Comparison of ENCODE assay signal across 27 cellular contexts in genomic region chr5:167919268-167919560, GRCh38.
"Had no signal": no experiment of that assay in that cellular context is flagged by ENCODE, and none has a peak within 500 bp of the region (broad histone marks: within the 10 kb centered on the region; RNA-seq: fewer than 3 reads in every experiment).

No MANE protein-coding gene starts in this region.

- H3K27me3 ChIP-seq: ascending aorta, brain microvascular endothelial cell, SJCRH30 had no signal

- H3K27ac Mint-ChIP-seq: activated CD8-positive, alpha-beta memory T cell treated with anti-CD3 and anti-CD28 coated beads, Interleukin-2, amount 10 ng/mL, durations not matched to agents 7 days and 5 days; activated naive CD4-positive, alpha-beta T cell treated with anti-CD3 and anti-CD28 coated beads, Interleukin-2, amount 50 U/mL, for 24 hours; activated T-cell treated with anti-CD3 and anti-CD28 coated beads, Interleukin-2, amount 50 U/mL, for 24 hours; activated T-helper 1 cell treated with anti-CD3 and anti-CD28 coated beads, Interleukin-12 subunit alpha, Interleukin-12 subunit beta, Interleukin-2, Interleukin-4 antibody, amounts not matched to agents 30 ng/mL and 10 ng/mL and 1 ng/mL, durations not matched to agents 14 hours and 24 hours and 36 hours; IgD-negative memory B cell; T-helper 17 cell; WTC11 had no signal

- H3K4me3 Mint-ChIP-seq: activated CD8-positive, alpha-beta memory T cell treated with anti-CD3 and anti-CD28 coated beads, Interleukin-2, amount 10 ng/mL, durations not matched to agents 7 days and 5 days; activated naive CD4-positive, alpha-beta T cell treated with anti-CD3 and anti-CD28 coated beads, Interleukin-2, amount 50 U/mL, for 24 hours; activated T-cell treated with anti-CD3 and anti-CD28 coated beads, Interleukin-2, amount 50 U/mL, for 24 hours; activated T-helper 1 cell treated with anti-CD3 and anti-CD28 coated beads, Interleukin-12 subunit alpha, Interleukin-12 subunit beta, Interleukin-2, Interleukin-4 antibody, amounts not matched to agents 30 ng/mL and 10 ng/mL and 1 ng/mL, durations not matched to agents 14 hours and 24 hours and 36 hours; T-helper 17 cell; WTC11 had no signal

- DNase-seq: activated CD4-positive, alpha-beta T cell treated with anti-CD3 and anti-CD28 coated beads for 48 hours; activated CD4-positive, alpha-beta T cell treated with anti-CD3 and anti-CD28 coated beads, Interleukin-2, amount 50 U/mL, for 4 hours; activated CD4-positive, CD25-positive, alpha-beta regulatory T cell treated with anti-CD3 and anti-CD28 coated beads, Interleukin-2, amount 50 U/mL, for 72 hours; activated CD8-positive, alpha-beta memory T cell treated with anti-CD3 and anti-CD28 coated beads, Interleukin-2, amount 10 ng/mL, durations not matched to agents 7 days and 5 days; activated effector memory CD4-positive, alpha-beta T cell treated with Interleukin-2 at 50 U/mL for 16 hours; activated naive CD4-positive, alpha-beta T cell; activated T-cell treated with anti-CD3 and anti-CD28 coated beads, Interleukin-2, amount 50 U/mL, for 24 hours; amniotic stem cell; brain microvascular endothelial cell; KG1; NCI-H1092; NCI-H1930; NCI-H2107; NCI-H510A treated with DMSO at 0.1 percent for 48 hours; NK-92 treated with Interleukin-12 subunit alpha and Interleukin-12 subunit beta, amount 100 ng/mL, for 24 hours; OCI-M1; Right ventricle myocardium superior; RPMI8226; SJCRH30; T-helper 17 cell; T-helper 9 cell had no signal

- H3K4me1 Mint-ChIP-seq: activated CD8-positive, alpha-beta memory T cell treated with anti-CD3 and anti-CD28 coated beads, Interleukin-2, amount 10 ng/mL, durations not matched to agents 7 days and 5 days; activated naive CD4-positive, alpha-beta T cell treated with anti-CD3 and anti-CD28 coated beads, Interleukin-2, amount 50 U/mL, for 24 hours; IgD-negative memory B cell; T-helper 17 cell had no signal

- H3K27me3 Mint-ChIP-seq: activated CD8-positive, alpha-beta memory T cell treated with anti-CD3 and anti-CD28 coated beads, Interleukin-2, amount 10 ng/mL, durations not matched to agents 7 days and 5 days; activated naive CD4-positive, alpha-beta T cell treated with anti-CD3 and anti-CD28 coated beads, Interleukin-2, amount 50 U/mL, for 24 hours; IgD-negative memory B cell; T-helper 17 cell had no signal

- ATAC-seq: activated CD8-positive, alpha-beta memory T cell treated with anti-CD3 and anti-CD28 coated beads, Interleukin-2, amount 10 ng/mL, durations not matched to agents 7 days and 5 days; Panc1; T-helper 17 cell; WTC11 had no signal

- H3K9me3 ChIP-seq: ascending aorta, SJCRH30 had no signal

- H3K36me3 ChIP-seq: ascending aorta, brain microvascular endothelial cell, SJCRH30 had no signal

- H3K36me3 Mint-ChIP-seq: activated CD8-positive, alpha-beta memory T cell treated with anti-CD3 and anti-CD28 coated beads, Interleukin-2, amount 10 ng/mL, durations not matched to agents 7 days and 5 days; activated naive CD4-positive, alpha-beta T cell treated with anti-CD3 and anti-CD28 coated beads, Interleukin-2, amount 50 U/mL, for 24 hours had no signal

- H3K4me1 ChIP-seq: ascending aorta, SJCRH30 had no signal

- H3K27ac ChIP-seq: ascending aorta, brain microvascular endothelial cell, SJCRH30 had no signal

- H3K4me3 ChIP-seq: ascending aorta, SJCRH30 had no signal
